ENCODE assay signal across 14 cellular contexts in the genomic region with DNA sequence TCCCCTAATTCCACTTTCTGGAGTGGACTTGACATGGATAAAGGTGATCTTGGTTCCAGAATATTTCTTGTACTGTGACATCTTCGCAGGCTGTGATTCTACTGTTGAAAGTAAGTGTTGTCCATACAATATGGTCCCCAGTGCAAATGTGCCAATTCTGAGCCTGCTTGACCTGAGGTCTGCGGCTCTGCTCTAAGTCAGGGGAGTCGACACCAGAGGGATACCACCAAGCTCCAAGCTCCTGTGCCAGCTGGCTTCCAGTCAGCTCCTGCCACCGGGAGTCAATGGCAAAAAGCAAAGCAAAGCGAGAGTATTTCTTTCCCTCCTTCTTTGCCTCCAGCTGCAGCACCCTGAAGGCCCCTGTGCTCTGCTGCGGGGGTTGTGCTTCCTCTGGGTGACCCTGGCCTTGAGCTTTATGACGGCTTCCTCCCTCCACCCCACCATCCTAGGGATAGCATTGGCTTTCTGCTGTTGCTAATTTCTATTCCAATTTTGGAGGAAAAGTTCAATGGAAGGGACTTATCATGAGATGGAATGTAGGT.
"Had no signal": no experiment of that assay in that cellular context is flagged by ENCODE, and none has a peak within 500 bp of the region (broad histone marks: within the 10 kb centered on the region; RNA-seq: fewer than 3 reads in every experiment).

No MANE protein-coding gene starts in this region.

- DNase-seq: activated CD4-positive, alpha-beta T cell treated with anti-CD3 and anti-CD28 coated beads for 36 hours; activated CD8-positive, alpha-beta memory T cell treated with anti-CD3 and anti-CD28 coated beads, Interleukin-2, amount 50 U/mL, for 4 hours; activated CD8-positive, alpha-beta T cell treated with anti-CD3 and anti-CD28 coated beads for 36 hours; activated naive CD8-positive, alpha-beta T cell treated with anti-CD3 and anti-CD28 coated beads, Interleukin-2, amount 50 U/mL, for 24 hours; activated T-cell treated with anti-CD3 and anti-CD28 coated beads, Interleukin-2, amount 50 U/mL, for 72 hours; cerebellar nuclear complex; dermis blood vessel endothelial cell; endodermal cell; hypothalamus; naive thymus-derived CD4-positive, alpha-beta T cell; nucleus accumbens; stimulated activated CD4-positive, alpha-beta T cell treated with anti-CD3 and anti-CD28 coated beads, Interleukin-4, amount 100 ng/mL, for 4 hours; stomach had no signal

- H3K4me3 ChIP-seq: lung, stomach had no signal

- ATAC-seq: activated CD4-positive, alpha-beta T cell treated with anti-CD3 and anti-CD28 coated beads for 36 hours; activated CD8-positive, alpha-beta T cell treated with anti-CD3 and anti-CD28 coated beads for 36 hours; activated naive CD8-positive, alpha-beta T cell treated with anti-CD3 and anti-CD28 coated beads, Interleukin-2, amount 50 U/mL, for 24 hours; activated T-cell treated with anti-CD3 and anti-CD28 coated beads, Interleukin-2, amount 50 U/mL, for 72 hours; naive thymus-derived CD4-positive, alpha-beta T cell had no signal

- H3K27ac ChIP-seq: stomach had no signal

- H3K9me3 ChIP-seq: stomach had no signal

- H3K27me3 ChIP-seq: stomach had no signal
